Comparison of ENCODE assay signal across 13 cellular contexts in the genomic region with DNA sequence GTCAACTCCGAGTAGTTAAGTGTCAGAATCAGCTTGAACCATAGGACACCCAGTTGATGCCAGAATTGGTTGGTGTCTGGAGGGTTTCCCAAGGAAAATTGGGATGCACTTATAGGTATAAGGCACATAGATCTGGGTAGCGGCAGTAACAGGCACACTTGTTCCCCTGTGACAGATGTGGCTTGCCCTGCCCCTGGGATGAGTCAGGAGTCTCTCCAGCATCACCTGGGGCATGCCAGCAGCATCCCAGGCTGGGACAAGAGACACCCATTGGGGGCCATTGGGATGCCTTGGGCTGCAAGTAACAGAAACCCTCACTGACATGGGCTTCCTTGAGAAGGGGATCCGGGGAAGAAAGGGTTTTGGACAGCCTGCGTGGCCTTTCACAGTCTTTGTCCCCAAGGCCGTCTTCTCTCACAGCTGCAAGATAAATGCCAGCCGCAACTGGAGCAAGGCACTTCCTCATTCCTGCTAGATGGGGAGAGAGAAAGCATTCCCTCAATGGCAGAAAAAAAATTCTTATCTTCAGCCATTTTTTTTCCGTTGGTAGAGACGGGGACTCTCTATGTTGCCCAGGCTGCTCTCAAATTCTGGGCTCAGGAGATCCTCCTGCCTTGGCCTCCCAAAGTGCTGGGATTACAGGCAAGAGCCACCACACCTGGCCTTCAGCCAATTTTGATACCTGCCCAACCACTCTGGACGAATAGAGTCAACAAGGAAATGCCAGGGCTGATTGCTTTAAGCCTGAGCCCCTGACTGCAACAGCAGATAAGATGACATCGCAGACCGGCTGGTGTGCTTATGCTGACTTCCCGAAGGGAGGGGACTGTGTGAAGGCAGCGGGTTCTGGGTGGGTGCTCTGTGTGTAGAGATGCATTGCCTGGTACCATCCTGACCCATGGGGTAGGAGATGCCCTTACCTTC. TPM values are rescaled to one million over a fixed set of nuclear protein-coding genes. Genes with fewer than 3 reads are reported as not detected.
DNase-seq lines count a peak whose midpoint lies in the region; FAIRE-seq and TF ChIP-seq lines count a peak whose summit lies in the region.
"Had no signal": no experiment of that assay in that cellular context is flagged by ENCODE, and none has a peak within 500 bp of the region (broad histone marks: within the 10 kb centered on the region; RNA-seq: fewer than 3 reads in every experiment).

No MANE protein-coding gene starts in this region.

- peak overlapping the region; percentile 73 for H3K4me2 ChIP-seq in smooth muscle cell

- H3K4me1 ChIP-seq in smooth muscle cell (ENCODE audit: low read depth) (peaks cover 21% of the 10 kb centered on the region), A673 (ENCODE audit: insufficient read depth, low read length, poor library complexity, severe bottlenecking) (no peaks in the 10 kb centered on the region)

- H3K27me3 ChIP-seq in bronchial epithelial cell (ENCODE audit: control insufficient read depth, insufficient read depth, low read length) (no peaks in the 10 kb centered on the region), smooth muscle cell (ENCODE audit: low read depth) (no peaks in the 10 kb centered on the region), A673 (replicated peaks; ENCODE audit: insufficient read depth, low read depth, low read length, poor library complexity) (no peaks in the 10 kb centered on the region)
- H3K27me3 ChIP-seq: brain microvascular endothelial cell had no signal

- H3K9ac ChIP-seq in smooth muscle cell (ENCODE audit: low read depth): no peak overlapping the region

- H3K9me3 ChIP-seq in smooth muscle cell (replicated peaks; ENCODE audit: low read depth): no peaks in the 10 kb centered on the region
- H3K9me3 ChIP-seq in A673 (ENCODE audit: low read depth, low read length, poor library complexity, severe bottlenecking): no peaks in the 10 kb centered on the region

- TF ChIP-seq CTCF in bronchial epithelial cell (IDR thresholded peaks at IDR 0.05; ENCODE audit: insufficient read depth, low read length, severe bottlenecking): no peak
- TF ChIP-seq CTCF in smooth muscle cell (IDR thresholded peaks at IDR 0.05; ENCODE audit: borderline replicate concordance, insufficient read depth, poor library complexity, severe bottlenecking): no peak
- TF ChIP-seq CTCF in A673 (conservative IDR thresholded peaks at IDR 0.05; ENCODE audit: low read depth, low read length): no peak

- POLR2A ChIA-PET in A673 (lab: Charles Lee; ENCODE audit: low non-redundant PET): no interaction called here

- CTCF ChIA-PET in A673 (lab: Charles Lee): no interaction called here

- no peaks in the 10 kb centered on the region for H3K79me2 ChIP-seq in smooth muscle cell (ENCODE audit: low read depth)

- no peak overlapping the region for H3K27ac ChIP-seq in smooth muscle cell (ENCODE audit: low read depth)
- no peak overlapping the region for H3K27ac ChIP-seq in A673 (ENCODE audit: low read depth, low read length, poor library complexity, severe bottlenecking)
- H3K27ac ChIP-seq: brain microvascular endothelial cell had no signal

- no peak overlapping the region for H2AFZ ChIP-seq in smooth muscle cell (ENCODE audit: low read depth)

- intact Hi-C loops in A673 (cut with micrococcal nuclease; ENCODE audit: unreplicated experiment): no loop called here

- WGBS in smooth muscle cell (ENCODE audit: low lambda C conversion rate): 30% methylated on average over 13 of the region's 13 CpGs

- H3K4me3 ChIP-seq in bronchial epithelial cell (ENCODE audit: low read depth, low read length) (no peak overlapping the region), smooth muscle cell (no peak overlapping the region), A673 (ENCODE audit: low read depth, low read length, poor library complexity, severe bottlenecking) (no peak overlapping the region)

- peak; percentile 39 for DNase-seq in NCI-H2107 treated with DMSO at 0.1 percent for 48 hours (lab: John Stamatoyannopoulos, UW; ENCODE audit: unreplicated experiment)
- DNase-seq in NCI-H2107 (lab: John Stamatoyannopoulos, UW): no peak
- peak; percentile 66 to 73 for DNase-seq in NCI-H526 (lab: John Stamatoyannopoulos, UW)
- DNase-seq in bronchial epithelial cell (ENCODE audit: low read depth): peak; percentile 44
- no peak for DNase-seq in smooth muscle cell (lab: John Stamatoyannopoulos, UW; ENCODE audit: unreplicated experiment)
- DNase-seq in A172 (ENCODE audit: low spot score): no peak
- no peak for DNase-seq in A673 (ENCODE audit: low spot score)
- DNase-seq in anterior cingulate cortex (lab: John Stamatoyannopoulos, UW): no peak
- DNase-seq: activated CD4-positive, alpha-beta T cell treated with anti-CD3 and anti-CD28 coated beads for 1 hour; brain microvascular endothelial cell; NCI-H1105 had no signal

- no peaks in the 10 kb centered on the region for H3F3A ChIP-seq in smooth muscle cell (ENCODE audit: low read depth)

- H3K36me3 ChIP-seq in bronchial epithelial cell (ENCODE audit: control insufficient read depth, insufficient read depth, low read length): no peaks in the 10 kb centered on the region
- H3K36me3 ChIP-seq in smooth muscle cell (ENCODE audit: low read depth): no peaks in the 10 kb centered on the region
- no peaks in the 10 kb centered on the region for H3K36me3 ChIP-seq in A673 (ENCODE audit: insufficient read depth, low read length, poor library complexity, severe bottlenecking)
- H3K36me3 ChIP-seq: brain microvascular endothelial cell had no signal

- no TSS peak for BruUV-seq in A673 (replicated peaks; lab: Mats Ljungman, UMichigan)

- no peaks in the 10 kb centered on the region for H4K20me1 ChIP-seq in smooth muscle cell (ENCODE audit: low read depth)

- no peak for FAIRE-seq in bronchial epithelial cell (lab: Jason Lieb, UNC)
- FAIRE-seq: frontal cortex, GM18507 had no signal

RNA-seq across cellular contexts. Expression of a gene that starts 13.3 kb away (rescaled TPM):
- total RNA-seq in bronchial epithelial cell (16.5 and 16.8 TPM in 2 replicates), smooth muscle cell (32.4 and 43.8 TPM in 2 replicates), A673 (2021) (31.4 and 31.6 TPM in 2 replicates)
- 32.1 and 37.5 TPM in 2 replicates for polyA plus RNA-seq in smooth muscle cell
- 99.2 and 99.7 TPM in 2 replicates for total RNA-seq in A172 (2014; rRNA removed; shearing (Covaris generic))

Comparison
In these comparisons a context has a peak if more than half of its experiments do, and no peak if none do; other contexts are left out.
1. DNase-seq: peak in NCI-H2107 treated with DMSO at 0.1 percent for 48 hours (single experiment), NCI-H526 (2 of 2) and bronchial epithelial cell (single experiment); none in NCI-H2107 (single experiment), smooth muscle cell (single experiment), A172 (single experiment), A673 (single experiment) and anterior cingulate cortex (0 of 58).